Comparison of ENCODE assay signal across 24 cellular contexts in genomic region chr5:56359809-56360685, GRCh38.
DNase-seq lines count a peak whose midpoint lies in the region; ATAC-seq, FAIRE-seq and TF ChIP-seq lines count a peak whose summit lies in the region.
"Had no signal": no experiment of that assay in that cellular context is flagged by ENCODE, and none has a peak within 500 bp of the region (broad histone marks: within the 10 kb centered on the region; RNA-seq: fewer than 3 reads in every experiment).

No MANE protein-coding gene starts in this region.

- no peaks in the 10 kb centered on the region for H3K79me2 ChIP-seq in hepatocyte

- TF ChIP-seq CTCF in hepatocyte (IDR thresholded peaks at IDR 0.05; ENCODE audit: poor library complexity) (no peak), prostate gland (IDR thresholded peaks at IDR 0.05) (no peak)

- ATAC-seq in HG03039 (IDR thresholded peaks at IDR 0.05; ENCODE audit: unreplicated experiment): no peak
- ATAC-seq: stimulated activated memory B cell treated with anti-CD40 and anti-IgM and Interleukin-4, amounts not matched to agents 10 μg/mL and 1 μg/mL and 100 μg/mL, for 72 hours had no signal

- H3K36me3 ChIP-seq in hepatocyte (replicated peaks; ENCODE audit: insufficient read depth, low read depth) (no peaks in the 10 kb centered on the region), prostate gland (no peaks in the 10 kb centered on the region)
- H3K36me3 ChIP-seq: sigmoid colon had no signal

- H3K4me1 ChIP-seq in hepatocyte (ENCODE audit: insufficient read depth) (peaks cover 39% of the 10 kb centered on the region), prostate gland (replicated peaks) (peaks cover 3% of the 10 kb centered on the region)

- no peaks in the 10 kb centered on the region for H3K9me2 ChIP-seq in hepatocyte (replicated peaks; ENCODE audit: insufficient read depth)

- 89% methylated on average over 7 of the region's 7 CpGs for WGBS in hepatocyte (ENCODE audit: low lambda C conversion rate, missing lambda C conversion rate)
- WGBS in prostate gland: 76% methylated on average over 7 of the region's 7 CpGs

- H2AFZ ChIP-seq in hepatocyte: no peak overlapping the region

- H3K4me2 ChIP-seq in hepatocyte: no peak overlapping the region
- H3K4me2 ChIP-seq: KMS-11 had no signal

- H3K27ac ChIP-seq in hepatocyte: peak overlapping the region; percentile 81
- H3K27ac ChIP-seq in prostate gland: no peak overlapping the region
- H3K27ac ChIP-seq: KMS-11 had no signal

- TF ChIP-seq POLR2A in prostate gland (IDR thresholded peaks at IDR 0.05): no peak

- FAIRE-seq in RCC 7860 (lab: Jason Lieb, UNC): no peak
- FAIRE-seq: endothelial cell of umbilical vein, H54, islet of Langerhans, urothelium cell line had no signal

- DNase-seq in EH (ENCODE audit: low read depth) (peak; percentile 45), RCC 7860 (ENCODE audit: low spot score) (peak; percentile 70), hepatocyte (ENCODE audit: low spot score) (no peak), renal cortical epithelial cell (ENCODE audit: low read depth) (peak; percentile 27), COR-L47 (lab: John Stamatoyannopoulos, UW) (no peak), cardiac septum (ENCODE audit: low spot score) (no peak), prostate gland (ENCODE audit: low spot score) (no peak)
- DNase-seq: activated CD4-positive, alpha-beta T cell treated with anti-CD3 and anti-CD28 coated beads for 4 hours; activated CD8-positive, alpha-beta memory T cell treated with anti-CD3 and anti-CD28 coated beads for 24 hours; activated gamma-delta T cell; activated naive CD8-positive, alpha-beta T cell treated with anti-CD3 and anti-CD28 coated beads, Interleukin-2, amount 10 ng/mL, durations not matched to agents 7 days and 5 days; NCI-H1436; NCI-H2081 treated with DMSO at 0.1 percent for 48 hours; NCI-H345; NCI-H774; sigmoid colon; stimulated activated CD4-positive, alpha-beta T cell treated with anti-CD3 and anti-CD28 coated beads, Interleukin-4, amount 100 ng/mL, for 4 hours had no signal

- H3K9me3 ChIP-seq in hepatocyte (ENCODE audit: low read depth): no peaks in the 10 kb centered on the region
- no peaks in the 10 kb centered on the region for H3K9me3 ChIP-seq in prostate gland
- H3K9me3 ChIP-seq: sigmoid colon had no signal

- H3K4me3 ChIP-seq in hepatocyte: no peak overlapping the region
- H3K4me3 ChIP-seq in prostate gland: no peak overlapping the region
- H3K4me3 ChIP-seq: sigmoid colon had no signal

- intact Hi-C loops in cardiac septum (cut with DNase I) (loop anchor here (5.0 to 10.0 kb wide), 2 partner anchors 102 to 255 kb away; no protein-coding TSS in a partner anchor), prostate gland (cut with DNase I) (no loop called here)

- H3K27me3 ChIP-seq in hepatocyte (no peaks in the 10 kb centered on the region), prostate gland (replicated peaks; ENCODE audit: insufficient read depth) (no peaks in the 10 kb centered on the region)
- H3K27me3 ChIP-seq: sigmoid colon had no signal

- H4K20me1 ChIP-seq in hepatocyte (ENCODE audit: insufficient read depth, poor library complexity, severe bottlenecking): no peaks in the 10 kb centered on the region

Comparison
In these comparisons a context has a peak if more than half of its experiments do, and no peak if none do; other contexts are left out.
1. DNase-seq: peak in EH (single experiment), RCC 7860 (single experiment) and renal cortical epithelial cell (single experiment); none in hepatocyte (single experiment), COR-L47 (single experiment), cardiac septum (single experiment) and prostate gland (single experiment).